In the genomic region with DNA sequence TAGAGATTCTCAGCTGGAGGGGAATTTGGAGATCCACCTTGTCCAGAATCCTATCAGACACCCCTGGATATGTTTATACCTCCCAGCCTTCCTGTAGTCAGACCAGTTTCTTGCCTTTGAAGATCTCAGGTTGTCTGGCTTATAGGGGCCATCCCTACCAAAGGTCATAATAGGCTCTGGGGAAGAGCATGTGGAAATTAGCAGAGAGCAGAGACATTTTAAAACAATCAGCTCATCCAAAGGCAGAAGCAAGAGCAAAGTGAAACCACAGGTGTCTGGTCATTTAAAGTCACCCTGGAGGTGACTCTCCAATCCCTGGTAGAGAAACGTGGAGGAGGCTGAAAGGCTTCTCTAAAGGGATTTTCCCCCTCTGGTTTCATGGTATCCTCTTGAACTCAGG, we compare ENCODE assay signal across 33 cellular contexts.
"Had no signal": no experiment of that assay in that cellular context is flagged by ENCODE, and none has a peak within 500 bp of the region (broad histone marks: within the 10 kb centered on the region; RNA-seq: fewer than 3 reads in every experiment).

No MANE protein-coding gene starts in this region.

- H3K9ac ChIP-seq: KMS-11 had no signal

- H3K9me3 ChIP-seq: MG63 had no signal

- H3K4me2 ChIP-seq: KMS-11 had no signal

- DNase-seq: Karpas-422, Kasumi-1, KG1, MG63, MV-4-11, NCI-H1048, NCI-H1092, NCI-H1092 treated with DMSO at 0.1 percent for 48 hours, NCI-H1105, NCI-H1105 treated with DMSO at 0.1 percent for 48 hours, NCI-H1417, NCI-H1417 treated with DMSO at 0.1 percent for 48 hours, NCI-H1436, NCI-H1436 treated with DMSO at 0.1 percent for 48 hours, NCI-H146, NCI-H1694, NCI-H1694 treated with DMSO at 0.1 percent for 48 hours, NCI-H187, NCI-H187 treated with DMSO at 0.1 percent for 48 hours, NCI-H1930, NCI-H2029, NCI-H2029 treated with DMSO at 0.1 percent for 48 hours, NCI-H2081, NCI-H2081 treated with DMSO at 0.1 percent for 48 hours, NCI-H2107, NCI-H2171, NCI-H2171 treated with DMSO at 0.1 percent for 48 hours, NCI-H2227 treated with DMSO at 0.1 percent for 48 hours, NCI-H226, NCI-H345, NCI-H446, NCI-H446 treated with DMSO at 0.1 percent for 48 hours had no signal

- H3K36me3 ChIP-seq: MG63 had no signal

- H3K27ac ChIP-seq: KMS-11 had no signal

- H3K4me3 ChIP-seq: MG63 had no signal
